In the genomic region with DNA sequence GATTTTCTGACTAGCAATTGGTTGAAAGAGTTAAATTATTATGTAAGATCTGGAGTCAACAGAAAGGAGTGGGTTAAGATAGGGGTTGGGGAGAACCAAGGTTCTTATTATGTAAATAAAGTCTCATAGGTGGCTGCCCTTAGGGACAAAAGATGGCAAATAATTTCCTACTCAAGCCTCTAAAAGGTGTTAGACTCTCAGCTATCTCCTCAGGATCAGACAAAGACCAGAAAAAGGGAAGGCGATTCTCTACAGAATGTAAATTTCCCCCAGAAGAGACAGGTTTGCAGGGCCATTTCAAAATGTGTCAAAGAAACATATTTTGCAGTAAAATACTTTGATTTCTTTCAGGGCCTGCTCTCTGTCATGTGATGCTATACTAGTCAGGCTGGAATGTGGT, we compare ENCODE assay signal across 20 cellular contexts.
A peak's percentile ranks its signal among the peaks of the same experiment; 100 is the strongest.
DNase-seq lines count a peak whose midpoint lies in the region; ATAC-seq and TF ChIP-seq lines count a peak whose summit lies in the region.
"Had no signal": no experiment of that assay in that cellular context is flagged by ENCODE, and none has a peak within 500 bp of the region (broad histone marks: within the 10 kb centered on the region; RNA-seq: fewer than 3 reads in every experiment).

No MANE protein-coding gene starts in this region.

- H3K9me3 Mint-ChIP-seq in WTC11 = peaks cover 14% of the 10 kb centered on the region
- H3K9me3 Mint-ChIP-seq in stimulated activated naive B cell treated with anti-CD40 and anti-IgM and Interleukin-4, amounts not matched to agents 10 μg/mL and 1 μg/mL and 100 μg/mL, for 72 hours = peaks cover 7 to 8% of the 10 kb centered on the region in 2 donors

- no peaks in the 10 kb centered on the region for H3K27me3 ChIP-seq in HUES48 (ENCODE audit: control insufficient read depth, insufficient read depth, low read length)
- no peaks in the 10 kb centered on the region for H3K27me3 ChIP-seq in iPS-18a (ENCODE audit: control insufficient read depth, insufficient read depth, low read length)
- no peaks in the 10 kb centered on the region for H3K27me3 ChIP-seq in neutrophil
- H3K27me3 ChIP-seq: SJSA1 had no signal

- H3K9me3 ChIP-seq in HUES48 (ENCODE audit: control insufficient read depth, insufficient read depth, low read length) (peaks cover 16% of the 10 kb centered on the region; the same call in 1 of the 2 replicates), iPS-18a (ENCODE audit: control insufficient read depth, low read depth, low read length) (peaks cover 11% of the 10 kb centered on the region), neutrophil (no peaks in the 10 kb centered on the region)
- H3K9me3 ChIP-seq: SJSA1 had no signal

- H3K36me3 Mint-ChIP-seq in WTC11 = peaks cover 44% of the 10 kb centered on the region
- H3K36me3 Mint-ChIP-seq in stimulated activated naive B cell treated with anti-CD40 and anti-IgM and Interleukin-4, amounts not matched to agents 10 μg/mL and 1 μg/mL and 100 μg/mL, for 72 hours = peaks cover 46 to 63% of the 10 kb centered on the region in 2 donors

- H3K4me3 ChIP-seq in HUES48 (ENCODE audit: low read depth, low read length) (no peak overlapping the region), iPS-18a (ENCODE audit: low read length) (peak overlapping the region; percentile 15), neutrophil (ENCODE audit: low read depth in 1 of 2, low read length in 1 of 2) (no peak overlapping the region)
- H3K4me3 ChIP-seq: SJSA1 had no signal

- no peak for ATAC-seq in WTC11
- ATAC-seq in stimulated activated naive B cell treated with anti-CD40 and anti-IgM and Interleukin-4, amounts not matched to agents 10 μg/mL and 1 μg/mL and 100 μg/mL, for 72 hours (replicated peaks) = no peak

- H3K4me3 Mint-ChIP-seq in WTC11 = no peak overlapping the region
- H3K4me3 Mint-ChIP-seq in stimulated activated naive B cell treated with anti-CD40 and anti-IgM and Interleukin-4, amounts not matched to agents 10 μg/mL and 1 μg/mL and 100 μg/mL, for 72 hours = no peak overlapping the region

- H3K27me3 Mint-ChIP-seq in WTC11 (ENCODE audit: low read depth) = no peaks in the 10 kb centered on the region
- H3K27me3 Mint-ChIP-seq in stimulated activated naive B cell treated with anti-CD40 and anti-IgM and Interleukin-4, amounts not matched to agents 10 μg/mL and 1 μg/mL and 100 μg/mL, for 72 hours = no peaks in the 10 kb centered on the region

- peaks cover 14% of the 10 kb centered on the region for H3K4me1 ChIP-seq in HUES48 (ENCODE audit: control insufficient read depth, insufficient read depth, low read length)
- peaks cover 13% of the 10 kb centered on the region for H3K4me1 ChIP-seq in iPS-18a (ENCODE audit: control insufficient read depth, low read depth, low read length)
- peaks cover 9 to 13% of the 10 kb centered on the region in 2 experiments for H3K4me1 ChIP-seq in neutrophil (ENCODE audit: control insufficient read depth in 1 of 2, insufficient read depth in 1 of 2, low read depth in 1 of 2, low read length in 1 of 2)
- H3K4me1 ChIP-seq: SJSA1 had no signal

- H3K36me3 ChIP-seq in HUES48 (ENCODE audit: control insufficient read depth, insufficient read depth, low read length) (peaks cover 30% of the 10 kb centered on the region), iPS-18a (ENCODE audit: control insufficient read depth, low read depth, low read length) (peaks cover 10% of the 10 kb centered on the region), neutrophil (peaks cover 19% of the 10 kb centered on the region)

- DNase-seq in WTC11 (ENCODE audit: low spot score) (no peak), Kasumi-1 (lab: John Stamatoyannopoulos, UW) (no peak)
- DNase-seq in activated CD8-positive, alpha-beta memory T cell treated with anti-CD3 and anti-CD28 coated beads, Interleukin-2, amount 50 U/mL, for 48 hours = no peak
- DNase-seq in stimulated activated naive B cell treated with anti-CD40 and anti-IgM and Interleukin-4, amounts not matched to agents 10 μg/mL and 1 μg/mL and 100 μg/mL, for 72 hours = no peak
- DNase-seq: Calu3, DMS79 treated with DMSO at 0.1 percent for 48 hours, GF-D8, KG1, NCI-H1092, NCI-H1417 treated with DMSO at 0.1 percent for 48 hours, NCI-H1694 treated with DMSO at 0.1 percent for 48 hours, NCI-H2081, NCI-H2227 treated with DMSO at 0.1 percent for 48 hours, NCI-H526 treated with DMSO at 0.1 percent for 48 hours, Right ventricle myocardium superior, RPMI8226 had no signal

- no peak for TF ChIP-seq CTCF in WTC11 (IDR thresholded peaks at IDR 0.05)
- no peak for TF ChIP-seq CTCF in neutrophil (IDR thresholded peaks at IDR 0.05)

- POLR2A ChIA-PET in WTC11 (lab: Charles Lee) = interaction anchor here (0.6 kb wide), 1 partner anchor 67 kb away, joined by 6 read pairs; no protein-coding TSS in a partner anchor

- peaks cover 12% of the 10 kb centered on the region for H3K4me1 Mint-ChIP-seq in WTC11
- peaks cover 5 to 12% of the 10 kb centered on the region in 2 donors for H3K4me1 Mint-ChIP-seq in stimulated activated naive B cell treated with anti-CD40 and anti-IgM and Interleukin-4, amounts not matched to agents 10 μg/mL and 1 μg/mL and 100 μg/mL, for 72 hours

- peak overlapping the region; percentile 57 for H3K27ac ChIP-seq in HUES48 (ENCODE audit: low read depth, low read length)
- no peak overlapping the region for H3K27ac ChIP-seq in iPS-18a (ENCODE audit: low read length)
- H3K27ac ChIP-seq in neutrophil = peak overlapping the region; percentile 4
- H3K27ac ChIP-seq: SJSA1 had no signal

- H3K9ac ChIP-seq in HUES48 (ENCODE audit: low read depth, low read length) (no peak overlapping the region), iPS-18a (ENCODE audit: low read length) (no peak overlapping the region)

- peak overlapping the region; percentile 24; the same call in 1 of the 2 replicates for H3K27ac Mint-ChIP-seq in WTC11
- no peak overlapping the region for H3K27ac Mint-ChIP-seq in stimulated activated naive B cell treated with anti-CD40 and anti-IgM and Interleukin-4, amounts not matched to agents 10 μg/mL and 1 μg/mL and 100 μg/mL, for 72 hours

- CTCF ChIA-PET in WTC11 (lab: Charles Lee) = no interaction called here

TF ChIP-seq in WTC11, 78 proteins besides CTCF, POLR2A, EP300 and RAD21:
- TF ChIP-seq, protein P1, sequence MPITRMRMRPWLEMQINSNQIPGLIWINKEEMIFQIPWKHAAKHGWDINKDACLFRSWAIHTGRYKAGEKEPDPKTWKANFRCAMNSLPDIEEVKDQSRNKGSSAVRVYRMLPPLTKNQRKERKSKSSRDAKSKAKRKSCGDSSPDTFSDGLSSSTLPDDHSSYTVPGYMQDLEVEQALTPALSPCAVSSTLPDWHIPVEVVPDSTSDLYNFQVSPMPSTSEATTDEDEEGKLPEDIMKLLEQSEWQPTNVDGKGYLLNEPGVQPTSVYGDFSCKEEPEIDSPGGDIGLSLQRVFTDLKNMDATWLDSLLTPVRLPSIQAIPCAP (CRISPR knock-in tag; IDR thresholded peaks at IDR 0.05) = no peak
- TF ChIP-seq KAT7 (CRISPR knock-in tag; IDR thresholded peaks at IDR 0.05; ENCODE audit: borderline replicate concordance) (no peak), SMAD3 (CRISPR knock-in tag; IDR thresholded peaks at IDR 0.05; ENCODE audit: borderline replicate concordance) (no peak)
- TF ChIP-seq, protein P2, sequence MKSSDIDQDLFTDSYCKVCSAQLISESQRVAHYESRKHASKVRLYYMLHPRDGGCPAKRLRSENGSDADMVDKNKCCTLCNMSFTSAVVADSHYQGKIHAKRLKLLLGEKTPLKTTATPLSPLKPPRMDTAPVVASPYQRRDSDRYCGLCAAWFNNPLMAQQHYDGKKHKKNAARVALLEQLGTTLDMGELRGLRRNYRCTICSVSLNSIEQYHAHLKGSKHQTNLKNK (CRISPR knock-in tag; IDR thresholded peaks at IDR 0.05) = no peak
- TF ChIP-seq, protein P3, sequence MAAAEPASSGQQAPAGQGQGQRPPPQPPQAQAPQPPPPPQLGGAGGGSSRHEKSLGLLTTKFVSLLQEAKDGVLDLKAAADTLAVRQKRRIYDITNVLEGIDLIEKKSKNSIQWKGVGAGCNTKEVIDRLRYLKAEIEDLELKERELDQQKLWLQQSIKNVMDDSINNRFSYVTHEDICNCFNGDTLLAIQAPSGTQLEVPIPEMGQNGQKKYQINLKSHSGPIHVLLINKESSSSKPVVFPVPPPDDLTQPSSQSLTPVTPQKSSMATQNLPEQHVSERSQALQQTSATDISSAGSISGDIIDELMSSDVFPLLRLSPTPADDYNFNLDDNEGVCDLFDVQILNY (CRISPR knock-in tag; IDR thresholded peaks at IDR 0.05) = no peak
- TF ChIP-seq, protein P4, sequence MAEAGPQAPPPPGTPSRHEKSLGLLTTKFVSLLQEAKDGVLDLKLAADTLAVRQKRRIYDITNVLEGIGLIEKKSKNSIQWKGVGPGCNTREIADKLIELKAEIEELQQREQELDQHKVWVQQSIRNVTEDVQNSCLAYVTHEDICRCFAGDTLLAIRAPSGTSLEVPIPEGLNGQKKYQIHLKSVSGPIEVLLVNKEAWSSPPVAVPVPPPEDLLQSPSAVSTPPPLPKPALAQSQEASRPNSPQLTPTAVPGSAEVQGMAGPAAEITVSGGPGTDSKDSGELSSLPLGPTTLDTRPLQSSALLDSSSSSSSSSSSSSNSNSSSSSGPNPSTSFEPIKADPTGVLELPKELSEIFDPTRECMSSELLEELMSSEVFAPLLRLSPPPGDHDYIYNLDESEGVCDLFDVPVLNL (CRISPR knock-in tag; IDR thresholded peaks at IDR 0.05; ENCODE audit: borderline replicate concordance, low read depth) = no peak
- TF ChIP-seq, protein P5, sequence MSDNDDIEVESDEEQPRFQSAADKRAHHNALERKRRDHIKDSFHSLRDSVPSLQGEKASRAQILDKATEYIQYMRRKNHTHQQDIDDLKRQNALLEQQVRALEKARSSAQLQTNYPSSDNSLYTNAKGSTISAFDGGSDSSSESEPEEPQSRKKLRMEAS (CRISPR knock-in tag; IDR thresholded peaks at IDR 0.05) = no peak
- TF ChIP-seq, protein P6, sequence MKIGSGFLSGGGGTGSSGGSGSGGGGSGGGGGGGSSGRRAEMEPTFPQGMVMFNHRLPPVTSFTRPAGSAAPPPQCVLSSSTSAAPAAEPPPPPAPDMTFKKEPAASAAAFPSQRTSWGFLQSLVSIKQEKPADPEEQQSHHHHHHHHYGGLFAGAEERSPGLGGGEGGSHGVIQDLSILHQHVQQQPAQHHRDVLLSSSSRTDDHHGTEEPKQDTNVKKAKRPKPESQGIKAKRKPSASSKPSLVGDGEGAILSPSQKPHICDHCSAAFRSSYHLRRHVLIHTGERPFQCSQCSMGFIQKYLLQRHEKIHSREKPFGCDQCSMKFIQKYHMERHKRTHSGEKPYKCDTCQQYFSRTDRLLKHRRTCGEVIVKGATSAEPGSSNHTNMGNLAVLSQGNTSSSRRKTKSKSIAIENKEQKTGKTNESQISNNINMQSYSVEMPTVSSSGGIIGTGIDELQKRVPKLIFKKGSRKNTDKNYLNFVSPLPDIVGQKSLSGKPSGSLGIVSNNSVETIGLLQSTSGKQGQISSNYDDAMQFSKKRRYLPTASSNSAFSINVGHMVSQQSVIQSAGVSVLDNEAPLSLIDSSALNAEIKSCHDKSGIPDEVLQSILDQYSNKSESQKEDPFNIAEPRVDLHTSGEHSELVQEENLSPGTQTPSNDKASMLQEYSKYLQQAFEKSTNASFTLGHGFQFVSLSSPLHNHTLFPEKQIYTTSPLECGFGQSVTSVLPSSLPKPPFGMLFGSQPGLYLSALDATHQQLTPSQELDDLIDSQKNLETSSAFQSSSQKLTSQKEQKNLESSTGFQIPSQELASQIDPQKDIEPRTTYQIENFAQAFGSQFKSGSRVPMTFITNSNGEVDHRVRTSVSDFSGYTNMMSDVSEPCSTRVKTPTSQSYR (CRISPR knock-in tag; IDR thresholded peaks at IDR 0.05) = no peak
